ENCODE assay signal across 9 cellular contexts in genomic region chr20:7926767-7927166, GRCh38. TPM values are rescaled to one million over a fixed set of nuclear protein-coding genes. Genes with fewer than 3 reads are reported as not detected.
DNase-seq lines count a peak whose midpoint lies in the region; ATAC-seq, FAIRE-seq and TF ChIP-seq lines count a peak whose summit lies in the region.
"Had no signal": no experiment of that assay in that cellular context is flagged by ENCODE, and none has a peak within 500 bp of the region (broad histone marks: within the 10 kb centered on the region; RNA-seq: fewer than 3 reads in every experiment).

No MANE protein-coding gene starts in this region.

- TF ChIP-seq EP300 in HepG2 (IDR thresholded peaks at IDR 0.05; ENCODE audit: low read depth in 2 of 2, low read length in 2 of 2) (no peak), HepG2 (CRISPR knock-in tag; IDR thresholded peaks at IDR 0.05; ENCODE audit: borderline replicate concordance) (no peak)

- WGBS in HepG2 (ENCODE audit: low lambda C conversion rate) = 4% methylated on average over 1 of the region's 1 CpG

- H2AFZ ChIP-seq in HepG2 (ENCODE audit: low read length) = no peak overlapping the region

- no peaks in the 10 kb centered on the region for H3K27me3 ChIP-seq in HepG2 (ENCODE audit: control insufficient read depth in 1 of 2, insufficient read depth in 2 of 2, low read length in 2 of 2)

- BruUV-seq in HepG2 (replicated peaks; lab: Mats Ljungman, UMichigan) = no TSS peak

- peak; percentile 43; the same call in 1 of the 3 replicates for ATAC-seq in HepG2
- ATAC-seq in omental fat pad (ENCODE audit: low FRiP score) = no peak
- no peak for ATAC-seq in GM19023 (IDR thresholded peaks at IDR 0.05; ENCODE audit: unreplicated experiment)

- in situ Hi-C loops in HepG2 (cut with HindIII; ENCODE audit: extremely low pct_ligation_motif_present, low pct_unique_long_range_greater_than_20kb) = no loop called here

- FAIRE-seq in HepG2 (lab: Jason Lieb, UNC) = no peak

- H3K4me3 ChIP-seq in HepG2 (replicated peaks in 1 of 3; ENCODE audit: insufficient read depth in 1 of 3, low read depth in 2 of 3, low read length in 3 of 3) = no peak overlapping the region

- no peak overlapping the region for H3K4me2 ChIP-seq in HepG2 (ENCODE audit: low read depth, low read length)

- no peak for TF ChIP-seq POLR2A in HepG2 (IDR thresholded peaks at IDR 0.05; ENCODE audit: insufficient read depth in 1 of 2, low read depth in 2 of 2, low read length in 2 of 2)

- H3K79me2 ChIP-seq in HepG2 (ENCODE audit: insufficient read depth, low read length) = no peaks in the 10 kb centered on the region

- intact Hi-C loops in HepG2 (cut with micrococcal nuclease; ENCODE audit: unreplicated experiment) = loop anchor here (2.0 kb wide), 1 partner anchor 812 kb away; no protein-coding TSS in a partner anchor

- no peaks in the 10 kb centered on the region for H3K9me3 ChIP-seq in HepG2 (ENCODE audit: low read length)

- H4K20me1 ChIP-seq in HepG2 (ENCODE audit: insufficient read depth, low read length) = no peaks in the 10 kb centered on the region

- peak; percentile 69 for TF ChIP-seq CTCF in C4-2B (conservative IDR thresholded peaks at IDR 0.05)
- TF ChIP-seq CTCF in HepG2 (CRISPR knock-in tag; IDR thresholded peaks at IDR 0.05) = peak; percentile 60
- no peak for TF ChIP-seq CTCF in omental fat pad (IDR thresholded peaks at IDR 0.05)

- POLR2A ChIA-PET in HepG2 (lab: Yijun Ruan, JAX) = no interaction called here

- no peak for TF ChIP-seq RAD21 in HepG2 (CRISPR knock-in tag; IDR thresholded peaks at IDR 0.05)

- H3K36me3 ChIP-seq in HepG2 (replicated peaks in 1 of 2; ENCODE audit: control insufficient read depth in 1 of 2, insufficient read depth in 2 of 2, low read length in 2 of 2) = no peaks in the 10 kb centered on the region

- no peaks in the 10 kb centered on the region for H3K4me1 ChIP-seq in HepG2 (ENCODE audit: insufficient read depth, low read length)

- no peak overlapping the region for H3K27ac ChIP-seq in C4-2B
- no peak overlapping the region for H3K27ac ChIP-seq in HepG2 (ENCODE audit: extremely low read length, insufficient read depth, low read length)

- H3K9ac ChIP-seq in HepG2 (ENCODE audit: insufficient read depth, low read depth, low read length) = no peak overlapping the region

- DNase-seq in HT-29 (ENCODE audit: low spot score) (peak; percentile 35), amniotic epithelial cell (ENCODE audit: low read depth) (peak; percentile 26), HepG2 (ENCODE audit: low spot score) (peak; percentile 23), omental fat pad (ENCODE audit: low spot score) (no peak), CD1c-positive myeloid dendritic cell (ENCODE audit: extremely low spot score) (no peak)
- DNase-seq in activated effector memory CD4-positive, alpha-beta T cell treated with anti-CD3 and anti-CD28 coated beads, Interleukin-2, amount 50 U/mL, for 16 hours = no peak

- CTCF ChIA-PET in HepG2 (lab: Yijun Ruan, JAX; ENCODE audit: low intra/inter-chr PET ratio, low total read pairs) = interaction anchor here (1.6 kb wide), 1 partner anchor 53 kb away, joined by 3 read pairs; no protein-coding TSS in a partner anchor

TF ChIP-seq in HepG2, 621 proteins besides CTCF, POLR2A, EP300 and RAD21:
- TF ChIP-seq SMC3 (IDR thresholded peaks at IDR 0.05; ENCODE audit: low read length) (peak; percentile 40), STAG1 (CRISPR knock-in tag; IDR thresholded peaks at IDR 0.05) (peak; percentile 72), CAMTA2 (CRISPR knock-in tag; IDR thresholded peaks at IDR 0.05; ENCODE audit: borderline replicate concordance) (no peak)

RNA-seq across cellular contexts. Expression of gene HAO1, which starts 13.5 kb away (rescaled TPM):
- not detected in 2 replicates for total RNA-seq in HT-29 (2014; rRNA removed; shearing (Covaris generic))
- total RNA-seq in HepG2 (2016; rRNA removed; fragmentation: Illumina TruSeq; extraction: Trizol) (not detected in 2 replicates), omental fat pad (not detected)
- total RNA-seq in HepG2 (2016; cell fraction: cytosol; rRNA removed; fragmentation: Illumina TruSeq; extraction: Trizol; ENCODE audit: low read depth) = not detected in 2 replicates
- total RNA-seq in HepG2 (2016; cell fraction: insoluble cytoplasmic fraction; rRNA removed; fragmentation: Illumina TruSeq; extraction: Trizol) = not detected in 2 replicates
- not detected in 2 replicates for total RNA-seq in HepG2 (2016; cell fraction: membrane; rRNA removed; fragmentation: Illumina TruSeq; extraction: Trizol)
- total RNA-seq in HepG2 (2016; cell fraction: nucleus; rRNA removed; fragmentation: Illumina TruSeq; extraction: Trizol) = not detected in 2 replicates
- polyA plus RNA-seq in HepG2 (2011; rRNA removed) = 0.03 TPM in 1 of 2 replicates, not detected in the other
- polyA plus RNA-seq in HepG2 (2011; cell fraction: cytosol; rRNA removed) = not detected in 2 replicates
- not detected in 2 replicates for polyA plus RNA-seq in HepG2 (2011; cell fraction: nucleus; rRNA removed)
- polyA plus RNA-seq in HepG2 (2012) = not detected in 2 replicates
- polyA plus RNA-seq in HepG2 (2016; cell fraction: cytosol; fragmentation: Illumina TruSeq; extraction: Trizol; ENCODE audit: low read depth) = not detected in 2 replicates
- polyA plus RNA-seq in HepG2 (2016; cell fraction: insoluble cytoplasmic fraction; fragmentation: Illumina TruSeq; extraction: Trizol; ENCODE audit: low read depth) = not detected in 2 replicates
- polyA plus RNA-seq in HepG2 (2016; cell fraction: membrane; fragmentation: Illumina TruSeq; extraction: Trizol; ENCODE audit: low read depth) = not detected in 2 replicates
- not detected in 2 replicates for polyA plus RNA-seq in HepG2 (2016; cell fraction: nucleus; fragmentation: Illumina TruSeq; extraction: Trizol; ENCODE audit: insufficient read depth, low read depth)
- polyA minus RNA-seq in HepG2 (2011; rRNA and poly(A)+ RNA removed; ENCODE audit: low replicate concordance) = not detected in 2 replicates
- not detected in 2 replicates for polyA minus RNA-seq in HepG2 (2011; cell fraction: cytosol; rRNA and poly(A)+ RNA removed)
- polyA minus RNA-seq in HepG2 (2011; cell fraction: nucleus; rRNA and poly(A)+ RNA removed) = not detected in 2 replicates
- total RNA-seq: temporal lobe had no signal

Comparison
In these comparisons a context has a peak if more than half of its experiments do, and no peak if none do; other contexts are left out.
1. CTCF ChIP-seq: peak in C4-2B (single experiment) and HepG2 (single experiment); none in omental fat pad (0 of 3).
2. DNase-seq: peak in HT-29 (single experiment), amniotic epithelial cell (single experiment) and HepG2 (single experiment); none in omental fat pad (single experiment), CD1c-positive myeloid dendritic cell (single experiment) and activated effector memory CD4-positive, alpha-beta T cell treated with anti-CD3 and anti-CD28 coated beads, Interleukin-2, amount 50 U/mL, for 16 hours (single experiment).